ENCODE assay signal across 9 cellular contexts in genomic region chr22:45997077-45997774, GRCh38. TPM values are rescaled to one million over a fixed set of nuclear protein-coding genes. Genes with fewer than 3 reads are reported as not detected.
DNase-seq lines count a peak whose midpoint lies in the region; ATAC-seq and TF ChIP-seq lines count a peak whose summit lies in the region.
"Had no signal": no experiment of that assay in that cellular context is flagged by ENCODE, and none has a peak within 500 bp of the region (broad histone marks: within the 10 kb centered on the region; RNA-seq: fewer than 3 reads in every experiment).

No MANE protein-coding gene starts in this region.

- H3K9me3 ChIP-seq in lower lobe of right lung (no peaks in the 10 kb centered on the region), thoracic aorta (no peaks in the 10 kb centered on the region)

- H3K27ac ChIP-seq in lower lobe of right lung (peak overlapping the region; percentile 84), thoracic aorta (peak overlapping the region; percentile 34 to 74)
- H3K27ac ChIP-seq: 22Rv1 had no signal

- peak; percentile 76 to 87 for ATAC-seq in lower lobe of right lung
- peak; percentile 59 for ATAC-seq in thoracic aorta (ENCODE audit: insufficient number of reproducible peaks, low FRiP score, low read depth)
- no peak for ATAC-seq in HG03108 (IDR thresholded peaks at IDR 0.05; ENCODE audit: unreplicated experiment)

- H3K36me3 ChIP-seq in lower lobe of right lung (no peaks in the 10 kb centered on the region), thoracic aorta (no peaks in the 10 kb centered on the region)

- no peak for TF ChIP-seq CTCF in lower lobe of right lung (IDR thresholded peaks at IDR 0.05)
- no peak for TF ChIP-seq CTCF in thoracic aorta (IDR thresholded peaks at IDR 0.05)

- H3K4me3 ChIP-seq in lower lobe of right lung, result peak overlapping the region; percentile 17
- peak overlapping the region; percentile 31 for H3K4me3 ChIP-seq in thoracic aorta

- intact Hi-C loops in lower lobe of right lung (cut with DNase I), result no loop called here

- H3K4me1 ChIP-seq in lower lobe of right lung, result peaks cover 68% of the 10 kb centered on the region
- H3K4me1 ChIP-seq in thoracic aorta (ENCODE audit: control insufficient read depth in 1 of 2, low read depth in 2 of 2), result peaks cover 31 to 61% of the 10 kb centered on the region in 2 donors

- H3K27me3 ChIP-seq in lower lobe of right lung (ENCODE audit: low read depth) (no peaks in the 10 kb centered on the region), thoracic aorta (replicated peaks; ENCODE audit: insufficient read depth) (no peaks in the 10 kb centered on the region)

- DNase-seq in DMS153 (lab: John Stamatoyannopoulos, UW), result peak; percentile 93
- no peak for DNase-seq in DMS153 treated with DMSO at 0.1 percent for 48 hours (lab: John Stamatoyannopoulos, UW; ENCODE audit: unreplicated experiment)
- peak; percentile 83 to 97 for DNase-seq in dermis microvascular lymphatic vessel endothelial cell (ENCODE audit: low read depth in 2 of 2)
- DNase-seq in lower lobe of right lung, result peak; percentile 86
- DNase-seq in thoracic aorta (ENCODE audit: low spot score), result no peak
- no peak for DNase-seq in stimulated activated CD4-positive, alpha-beta T cell treated with anti-CD3 and anti-CD28 coated beads, Interleukin-4, amount 100 ng/mL, for 1 hour

TF ChIP-seq in PFSK-1, 5 proteins besides CTCF, POLR2A, EP300 and RAD21:
- TF ChIP-seq POLR2AphosphoS5 (IDR thresholded peaks at IDR 0.05; ENCODE audit: low read depth, low read length) (no peak), FOXP2 (optimal IDR thresholded peaks at IDR 0.05; ENCODE audit: borderline replicate concordance, extremely low read depth, extremely low read length, insufficient read depth) (peak; percentile 95), SIN3A (IDR thresholded peaks at IDR 0.05; ENCODE audit: borderline replicate concordance, insufficient read depth, low read length) (no peak)

RNA-seq across cellular contexts. Expression of gene WNT7B, which starts 20.3 kb away (rescaled TPM):
- not detected for polyA plus RNA-seq in PFSK-1 (2012; ENCODE audit: insufficient read length, low read depth)
- total RNA-seq in dermis microvascular lymphatic vessel endothelial cell, result not detected in 2 replicates
- 6.3 TPM for total RNA-seq in lower lobe of right lung
- total RNA-seq in thoracic aorta, result not detected

Comparison
In these comparisons a context has a peak if more than half of its experiments do, and no peak if none do; other contexts are left out.
1. DNase-seq: peak in DMS153 (single experiment), dermis microvascular lymphatic vessel endothelial cell (2 of 2) and lower lobe of right lung (single experiment); none in DMS153 treated with DMSO at 0.1 percent for 48 hours (single experiment), thoracic aorta (single experiment) and stimulated activated CD4-positive, alpha-beta T cell treated with anti-CD3 and anti-CD28 coated beads, Interleukin-4, amount 100 ng/mL, for 1 hour (single experiment).